ENCODE assay signal across 27 cellular contexts in the genomic region with DNA sequence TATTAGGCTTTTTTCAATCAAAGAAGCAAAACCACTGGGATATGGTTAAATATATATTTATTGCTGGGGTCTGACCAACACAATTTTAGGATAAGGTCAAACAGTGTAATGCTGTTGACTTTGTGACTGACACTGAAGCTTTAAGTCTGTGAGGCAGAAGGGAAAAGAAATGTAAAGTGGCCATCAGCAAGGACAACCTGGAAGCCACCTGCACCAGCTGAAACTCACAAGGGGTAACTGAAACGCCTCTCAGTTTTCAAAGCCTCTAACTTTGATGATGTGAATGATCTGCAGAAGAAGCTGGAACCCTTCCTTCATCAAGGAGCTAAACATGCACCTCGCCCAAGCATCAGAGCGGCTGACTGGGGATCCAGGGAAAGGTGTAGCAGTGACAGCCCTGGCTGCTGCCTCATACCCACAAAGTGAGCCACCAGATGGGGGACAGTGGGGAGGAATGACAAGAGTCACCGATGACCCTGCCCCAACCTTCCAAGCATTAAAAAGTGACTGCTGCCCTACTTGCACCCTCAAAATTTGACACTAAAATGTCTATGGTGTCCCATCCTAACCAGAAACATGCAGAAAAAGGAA.
A peak's percentile ranks its signal among the peaks of the same experiment; 100 is the strongest.
DNase-seq lines count a peak whose midpoint lies in the region; ATAC-seq, FAIRE-seq and TF ChIP-seq lines count a peak whose summit lies in the region.
"Had no signal": no experiment of that assay in that cellular context is flagged by ENCODE, and none has a peak within 500 bp of the region (broad histone marks: within the 10 kb centered on the region; RNA-seq: fewer than 3 reads in every experiment).

No MANE protein-coding gene starts in this region.

- POLR2A ChIA-PET in OCI-LY7 (lab: Charles Lee) (interaction anchor here (0.6 to 3.3 kb wide), 4 partner anchors 11 to 136 kb away, joined by 3 to 14 read pairs (median 3); no protein-coding TSS in a partner anchor), H1 (lab: Charles Lee; ENCODE audit: partially characterized antibody) (no interaction called here)

- H3K9me3 Mint-ChIP-seq in central memory CD8-positive, alpha-beta T cell = peaks cover 21% of the 10 kb centered on the region

- 85% methylated on average over 4 of the region's 4 CpGs; no CpG with 5 or more reads in 1 of the 2 experiments for WGBS in H1 (ENCODE audit: extremely low coverage in 1 of 2, insufficient coverage in 1 of 2, insufficient read length in 1 of 2, insufficient replicate concordance in 2 of 2, low coverage in 1 of 2, low lambda C conversion rate in 2 of 2, missing lambda C conversion rate in 1 of 2), 2 experiments

- H2BK12ac ChIP-seq in H1 (ENCODE audit: low read depth, low read length) = no peak overlapping the region

- H3K4me3 ChIP-seq in MM.1S (ENCODE audit: low read length) (no peak overlapping the region), OCI-LY7 (ENCODE audit: low read depth, low read length, poor library complexity, severe bottlenecking) (no peak overlapping the region), H1 (ENCODE audit: extremely low read depth in 1 of 4, insufficient read depth in 2 of 4, low read depth in 3 of 4, low read length in 4 of 4) (no peak overlapping the region)
- H3K4me3 ChIP-seq: A549; BLaER1 treated with 17β-estradiol and CSF1 and Interleukin-3, amounts not matched to agents 10 nM and 100 nM; GM12878 had no signal

- H3K23me2 ChIP-seq in H1 (ENCODE audit: low read depth, low read length) = no peaks in the 10 kb centered on the region

- no peaks in the 10 kb centered on the region for H3F3A ChIP-seq in MM.1S (ENCODE audit: insufficient read depth, low read length)

- H3K27ac ChIP-seq in MM.1S (ENCODE audit: low read length) = no peak overlapping the region
- H3K27ac ChIP-seq in OCI-LY7 (ENCODE audit: low read depth, low read length, poor library complexity, severe bottlenecking) = no peak overlapping the region
- H3K27ac ChIP-seq in H1 (ENCODE audit: low read depth, low read length) = no peak overlapping the region
- H3K27ac ChIP-seq: 22Rv1; A549; BLaER1 treated with 17β-estradiol and CSF1 and Interleukin-3, amounts not matched to agents 10 nM and 100 nM; C4-2B had no signal

- no peaks in the 10 kb centered on the region for H3K27me3 Mint-ChIP-seq in central memory CD8-positive, alpha-beta T cell
- H3K27me3 Mint-ChIP-seq: B cell; CD4-positive, alpha-beta T cell had no signal

- no peak overlapping the region for H2BK5ac ChIP-seq in H1 (ENCODE audit: low read depth, low read length)

- no peak overlapping the region for H4K5ac ChIP-seq in H1 (ENCODE audit: insufficient read length, low read depth, low read length)

- H3K4me1 Mint-ChIP-seq in central memory CD8-positive, alpha-beta T cell = no peaks in the 10 kb centered on the region
- H3K4me1 Mint-ChIP-seq: B cell had no signal

- H3K14ac ChIP-seq in H1 (ENCODE audit: insufficient read length) = no peak overlapping the region

- BruUV-seq in OCI-LY7 (replicated peaks; lab: Mats Ljungman, UMichigan) = no TSS peak

- no peak overlapping the region for H3K27ac Mint-ChIP-seq in central memory CD8-positive, alpha-beta T cell (ENCODE audit: low read depth)
- H3K27ac Mint-ChIP-seq: B cell; CD4-positive, alpha-beta T cell; CD8-positive, alpha-beta T cell had no signal

- H3K9me3 ChIP-seq in MM.1S (replicated peaks; ENCODE audit: insufficient read depth, low read length) = no peaks in the 10 kb centered on the region
- peaks cover 18% of the 10 kb centered on the region; the same call in 1 of the 2 replicates for H3K9me3 ChIP-seq in OCI-LY7 (ENCODE audit: low read length)
- H3K9me3 ChIP-seq in H1 (ENCODE audit: insufficient read depth in 2 of 2, low read depth in 1 of 2, low read length in 1 of 2) = no peaks in the 10 kb centered on the region; a peak in 1 of 4 replicates
- H3K9me3 ChIP-seq: BLaER1 treated with 17β-estradiol and CSF1 and Interleukin-3, amounts not matched to agents 10 nM and 100 nM had no signal

- H4K20me1 ChIP-seq in MM.1S (ENCODE audit: insufficient read depth, low read length) (no peaks in the 10 kb centered on the region), OCI-LY7 (ENCODE audit: insufficient read depth, low read length) (no peaks in the 10 kb centered on the region), H1 (replicated peaks in 1 of 2; ENCODE audit: control insufficient read depth in 1 of 2, insufficient read depth in 2 of 2, low read length in 2 of 2) (no peaks in the 10 kb centered on the region)
- H4K20me1 ChIP-seq: BLaER1 treated with 17β-estradiol and CSF1 and Interleukin-3, amounts not matched to agents 10 nM and 100 nM had no signal

- H3K79me1 ChIP-seq in H1 (ENCODE audit: low read depth, low read length) = no peaks in the 10 kb centered on the region

- intact Hi-C loops in OCI-LY7 (cut with micrococcal nuclease; ENCODE audit: unreplicated experiment) = no loop called here

- no peak overlapping the region for H2AFZ ChIP-seq in MM.1S (ENCODE audit: low read length)
- peak overlapping the region; percentile 61; the same call in 1 of the 2 replicates for H2AFZ ChIP-seq in OCI-LY7 (ENCODE audit: low read length)
- 0 out of 2 replicates have a peak overlapping the region, but pooled peaks have one; percentile 30 for H2AFZ ChIP-seq in H1 (ENCODE audit: low read length)

- H2AK5ac ChIP-seq in H1 (ENCODE audit: low read depth, low read length) = no peak overlapping the region

- H4K91ac ChIP-seq in H1 (replicated peaks; ENCODE audit: insufficient read length, low read length) = no peak overlapping the region

- H3K27me3 ChIP-seq in MM.1S (replicated peaks; ENCODE audit: insufficient read depth, low read length) (no peaks in the 10 kb centered on the region), H1 (replicated peaks in 1 of 4; ENCODE audit: control insufficient read depth in 3 of 4, extremely low read depth in 1 of 4, insufficient read depth in 3 of 4, low read length in 3 of 4) (no peaks in the 10 kb centered on the region)
- H3K27me3 ChIP-seq: BLaER1 treated with 17β-estradiol and CSF1 and Interleukin-3, amounts not matched to agents 10 nM and 100 nM had no signal

- H3K4me1 ChIP-seq in MM.1S (ENCODE audit: low read length) (no peaks in the 10 kb centered on the region), OCI-LY7 (ENCODE audit: insufficient read depth, low read length, poor library complexity, severe bottlenecking) (peaks cover 3% of the 10 kb centered on the region), H1 (replicated peaks in 1 of 4; ENCODE audit: control insufficient read depth in 3 of 4, insufficient read depth in 4 of 4, low read length in 3 of 4) (no peaks in the 10 kb centered on the region)
- H3K4me1 ChIP-seq: A549; BLaER1 treated with 17β-estradiol and CSF1 and Interleukin-3, amounts not matched to agents 10 nM and 100 nM had no signal

- TF ChIP-seq CTCF in MM.1S (IDR thresholded peaks at IDR 0.05; ENCODE audit: low read length) = no peak
- TF ChIP-seq CTCF in OCI-LY7 (conservative IDR thresholded peaks at IDR 0.05; ENCODE audit: low read length) = no peak
- TF ChIP-seq CTCF in H1 (IDR thresholded peaks at IDR 0.05; ENCODE audit: control extremely low read depth in 1 of 3, insufficient read depth in 1 of 3, low read depth in 1 of 3, low read length in 3 of 3) = no peak
- TF ChIP-seq CTCF in GM20000 (IDR thresholded peaks at IDR 0.05; ENCODE audit: extremely low read depth, missing control alignments) = no peak

- peak; percentile 14 for ATAC-seq in central memory CD8-positive, alpha-beta T cell (replicated peaks; ENCODE audit: extremely low read depth, poor library complexity, severe bottlenecking)
- ATAC-seq in HG03354 (IDR thresholded peaks at IDR 0.05; ENCODE audit: poor library complexity, severe bottlenecking, unreplicated experiment) = no peak
- ATAC-seq in HG02763 (IDR thresholded peaks at IDR 0.05; ENCODE audit: unreplicated experiment) = no peak
- ATAC-seq: A549; CD8-positive, alpha-beta T cell; GM12878 had no signal

- no peak overlapping the region for H3K18ac ChIP-seq in H1 (ENCODE audit: extremely low read depth, low read length)

- H3K9ac ChIP-seq in MM.1S (ENCODE audit: low read length) (no peak overlapping the region), H1 (replicated peaks in 1 of 4; ENCODE audit: extremely low read depth in 1 of 4, low read depth in 3 of 4, low read length in 3 of 4) (no peak overlapping the region)
- H3K9ac ChIP-seq: BLaER1 treated with 17β-estradiol and CSF1 and Interleukin-3, amounts not matched to agents 10 nM and 100 nM had no signal

- FAIRE-seq in H1 (lab: Jason Lieb, UNC) = no peak
- FAIRE-seq: A549, GM12878, GM12892, GM18507, GM19239 had no signal

- CTCF ChIA-PET in OCI-LY7 (lab: Charles Lee; ENCODE audit: unreplicated experiment) (no interaction called here), H1 (lab: Charles Lee; ENCODE audit: partially characterized antibody) (interaction anchor here (0.8 to 2.1 kb wide), 3 partner anchors 10 to 16 kb away, joined by 3 to 11 read pairs (median 5); no protein-coding TSS in a partner anchor)

- H3K9me2 ChIP-seq in MM.1S (replicated peaks; ENCODE audit: insufficient read depth, low read length) (no peaks in the 10 kb centered on the region), OCI-LY7 (ENCODE audit: insufficient read depth, low read length) (no peaks in the 10 kb centered on the region)

- no peak overlapping the region for H3K56ac ChIP-seq in H1 (replicated peaks; ENCODE audit: insufficient read length, low read depth, low read length)

- no peak overlapping the region for H2BK15ac ChIP-seq in H1 (ENCODE audit: low read length)

- no peak for TF ChIP-seq RAD21 in H1 (IDR thresholded peaks at IDR 0.05 in 1 of 2, conservative IDR thresholded peaks at IDR 0.05 in 1 of 2; ENCODE audit: low read depth in 2 of 2, low read length in 2 of 2)

- TF ChIP-seq POLR2A in H1 (IDR thresholded peaks at IDR 0.05; ENCODE audit: control extremely low read depth in 1 of 2, low read depth in 2 of 2, low read length in 2 of 2) = no peak

- H3K79me2 ChIP-seq in MM.1S (ENCODE audit: low read length) (no peaks in the 10 kb centered on the region), OCI-LY7 (ENCODE audit: insufficient read depth, low read depth, low read length) (no peaks in the 10 kb centered on the region), H1 (ENCODE audit: control insufficient read depth in 1 of 2, insufficient read depth in 2 of 2, low read length in 2 of 2) (no peaks in the 10 kb centered on the region)

- no peak overlapping the region for H2BK20ac ChIP-seq in H1 (ENCODE audit: low read length)

- H2BK120ac ChIP-seq in H1 (replicated peaks; ENCODE audit: low read depth, low read length) = no peak overlapping the region

- no peak for TF ChIP-seq EP300 in H1 (IDR thresholded peaks at IDR 0.05; ENCODE audit: borderline replicate concordance in 1 of 2, low read depth in 2 of 2, low read length in 2 of 2)

- no peak overlapping the region for H3K4ac ChIP-seq in H1 (replicated peaks; ENCODE audit: insufficient read length, low read depth, low read length)

- no peaks in the 10 kb centered on the region for H3K36me3 Mint-ChIP-seq in central memory CD8-positive, alpha-beta T cell (ENCODE audit: insufficient read depth)
- H3K36me3 Mint-ChIP-seq: CD8-positive, alpha-beta T cell had no signal

- H3K4me3 Mint-ChIP-seq in central memory CD8-positive, alpha-beta T cell = no peak overlapping the region
- H3K4me3 Mint-ChIP-seq: B cell; CD4-positive, alpha-beta T cell; CD8-positive, alpha-beta T cell had no signal

- DNase-seq in MM.1S (peak; percentile 37), OCI-LY7 (ENCODE audit: low spot score) (no peak), H1 (ENCODE audit: low read depth in 1 of 2, low spot score in 2 of 2) (no peak), GM20000 (ENCODE audit: low spot score) (no peak)
- no peak for DNase-seq in central memory CD8-positive, alpha-beta T cell (ENCODE audit: low spot score in 2 of 2)
- DNase-seq: AML-193; CD4-positive, alpha-beta T cell; CD8-positive, alpha-beta T cell; COR-L47; DMS 273 treated with DMSO at 0.1 percent for 48 hours; DMS153; DMS53; DMS79; DND-41; EL; GDM1 had no signal

- no peak overlapping the region for H3K23ac ChIP-seq in H1 (ENCODE audit: insufficient read length)

- H3K36me3 ChIP-seq in MM.1S (replicated peaks; ENCODE audit: insufficient read depth, low read length) = no peaks in the 10 kb centered on the region
- H3K36me3 ChIP-seq in OCI-LY7 (ENCODE audit: insufficient read depth, low read length) = no peaks in the 10 kb centered on the region; the same call in 1 of the 2 replicates
- no peaks in the 10 kb centered on the region; a peak in 1 of 8 replicates for H3K36me3 ChIP-seq in H1 (ENCODE audit: control insufficient read depth in 2 of 4, insufficient read depth in 4 of 4, low read length in 3 of 4)
- H3K36me3 ChIP-seq: BLaER1 treated with 17β-estradiol and CSF1 and Interleukin-3, amounts not matched to agents 10 nM and 100 nM had no signal

- H3K4me2 ChIP-seq in MM.1S (ENCODE audit: low read depth, low read length) (no peak overlapping the region), OCI-LY7 (ENCODE audit: low read length) (no peak overlapping the region), H1 (ENCODE audit: insufficient read depth in 1 of 2, low read depth in 2 of 2, low read length in 2 of 2) (no peak overlapping the region)
- H3K4me2 ChIP-seq: A549; BLaER1 treated with 17β-estradiol and CSF1 and Interleukin-3, amounts not matched to agents 10 nM and 100 nM had no signal

- H4K8ac ChIP-seq in H1 (ENCODE audit: extremely low read depth, insufficient read depth, low read length) = no peak overlapping the region
